ENCODE assay signal across 1 cellular context in genomic region chr5:133049726-133050048, GRCh38.
TF ChIP-seq lines count a peak whose summit lies in the region.

No MANE protein-coding gene starts in this region.

TF ChIP-seq in IMR-90, 13 proteins besides CTCF, POLR2A, EP300 and RAD21 (continued from another document):
- no peak for TF ChIP-seq ELK1 (IDR thresholded peaks at IDR 0.05; ENCODE audit: borderline replicate concordance, low read depth, low read length)
- TF ChIP-seq NFE2L2 (IDR thresholded peaks at IDR 0.05; ENCODE audit: low read depth, low read length): no peak
- TF ChIP-seq RCOR1 (IDR thresholded peaks at IDR 0.05; ENCODE audit: insufficient replicate concordance, low read length): no peak
- no peak for TF ChIP-seq BHLHE40 (IDR thresholded peaks at IDR 0.05; ENCODE audit: low read depth, low read length)
- TF ChIP-seq RFX5 (IDR thresholded peaks at IDR 0.05; ENCODE audit: low read depth, low read length): no peak
TF ChIP-seq in IMR-90: peak in this region for 0.
